19 cellular contexts compared by ENCODE assay signal in genomic region chr2:52311862-52312261, GRCh38.
"Had no signal": no experiment of that assay in that cellular context is flagged by ENCODE, and none has a peak within 500 bp of the region (broad histone marks: within the 10 kb centered on the region; RNA-seq: fewer than 3 reads in every experiment).

No MANE protein-coding gene starts in this region.

- H3K36me3 ChIP-seq: breast epithelium, esophagus muscularis mucosa, gastroesophageal sphincter, heart right ventricle, lower lobe of right lung, sigmoid colon, spleen, upper lobe of left lung had no signal

- H3K27me3 ChIP-seq: breast epithelium, esophagus muscularis mucosa, gastroesophageal sphincter, heart right ventricle, sigmoid colon, spleen, testis, upper lobe of left lung had no signal

- H3K4me3 ChIP-seq: breast epithelium, esophagus muscularis mucosa, gastroesophageal sphincter, heart right ventricle, lower lobe of right lung, sigmoid colon, spleen, testis, upper lobe of left lung had no signal

- H3K27ac ChIP-seq: breast epithelium, esophagus muscularis mucosa, gastroesophageal sphincter, heart right ventricle, lower lobe of right lung, sigmoid colon, spleen, testis, upper lobe of left lung had no signal

- DNase-seq: activated CD4-positive, alpha-beta T cell treated with anti-CD3 and anti-CD28 coated beads, Interleukin-2, amount 10 ng/mL, durations not matched to agents 7 days and 5 days; activated CD8-positive, alpha-beta memory T cell treated with anti-CD3 and anti-CD28 coated beads, Interleukin-2, amount 50 U/mL, for 4 hours; activated naive CD4-positive, alpha-beta T cell treated with anti-CD3 and anti-CD28 coated beads for 36 hours; activated naive CD8-positive, alpha-beta T cell treated with anti-CD3 and anti-CD28 coated beads, Interleukin-2, amount 50 U/mL, for 24 hours; activated T-cell treated with anti-CD3 and anti-CD28 coated beads, Interleukin-2, amount 50 U/mL, for 4 hours; aorta; cerebellar nuclear complex; cortex of kidney; heart right ventricle; lower lobe of right lung; natural killer cell; sigmoid colon; spleen; stimulated activated CD4-positive, alpha-beta T cell treated with anti-CD3 and anti-CD28 coated beads, Interleukin-4, amount 100 ng/mL, for 4 hours; testis; upper lobe of left lung had no signal

- H3K4me1 ChIP-seq: breast epithelium, esophagus muscularis mucosa, gastroesophageal sphincter, heart right ventricle, lower lobe of right lung, sigmoid colon, spleen, testis, upper lobe of left lung had no signal

- H3K9me3 ChIP-seq: breast epithelium, esophagus muscularis mucosa, gastroesophageal sphincter, heart right ventricle, lower lobe of right lung, sigmoid colon, testis, upper lobe of left lung had no signal
